ENCODE assay signal across 12 cellular contexts in the genomic region with DNA sequence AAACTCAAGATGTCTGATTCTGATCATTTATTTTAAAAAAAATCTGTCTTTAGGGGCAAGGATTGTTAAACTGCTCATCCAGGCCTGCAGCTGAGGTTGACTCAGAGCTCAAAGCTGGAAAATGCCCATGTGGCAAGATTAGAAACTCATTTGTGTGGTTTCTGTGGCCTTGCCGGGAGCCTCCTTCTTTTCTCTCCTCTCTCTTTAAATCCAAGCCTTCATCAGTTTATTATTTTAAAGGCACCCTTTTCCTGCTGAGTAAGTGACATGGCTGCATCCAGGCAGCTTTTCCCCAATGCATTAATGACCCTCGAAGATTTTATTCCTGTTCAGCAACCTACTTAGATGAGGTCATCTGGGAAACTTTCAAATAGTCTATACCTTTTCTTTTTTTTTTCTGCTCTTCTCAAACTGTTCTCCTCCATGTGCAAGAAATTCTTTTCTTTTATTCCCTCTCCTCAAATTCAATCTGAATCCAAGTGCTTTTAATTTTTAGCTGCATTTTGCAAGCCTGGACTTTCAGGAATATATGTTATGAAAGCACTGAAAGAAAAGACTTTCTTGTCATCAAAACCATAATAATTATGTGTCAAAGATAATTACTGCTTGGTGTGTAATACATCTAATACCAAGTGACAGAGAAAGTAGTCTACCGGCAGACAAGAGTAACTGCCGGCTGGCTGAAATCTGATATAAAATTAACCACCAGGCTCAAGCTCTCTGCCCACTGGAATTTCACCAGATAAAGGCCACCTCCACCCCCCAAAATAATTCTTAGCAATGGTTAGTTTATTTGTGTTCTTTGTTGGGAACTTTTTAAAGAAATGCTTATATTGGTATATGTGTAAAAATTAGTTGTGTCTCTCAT.
DNase-seq lines count a peak whose midpoint lies in the region; ATAC-seq, FAIRE-seq and TF ChIP-seq lines count a peak whose summit lies in the region.
"Had no signal": no experiment of that assay in that cellular context is flagged by ENCODE, and none has a peak within 500 bp of the region (broad histone marks: within the 10 kb centered on the region; RNA-seq: fewer than 3 reads in every experiment).

No MANE protein-coding gene starts in this region.

- DNase-seq in HCT116 (ENCODE audit: low read depth, low spot score), result no peak
- no peak for DNase-seq in RWPE2 (ENCODE audit: low spot score)
- DNase-seq in fibroblast of the aortic adventitia (ENCODE audit: low read depth), result peak; percentile 82
- no peak for DNase-seq in smooth muscle cell (lab: John Stamatoyannopoulos, UW; ENCODE audit: unreplicated experiment)
- no peak for DNase-seq in NCI-H2107 treated with DMSO at 0.1 percent for 48 hours (lab: John Stamatoyannopoulos, UW; ENCODE audit: unreplicated experiment)
- no peak for DNase-seq in HepG2 (ENCODE audit: low spot score)
- no peak for DNase-seq in NCI-H1694 (lab: John Stamatoyannopoulos, UW)
- DNase-seq: DND-41, left cardiac atrium, NCI-H1694 treated with DMSO at 0.1 percent for 48 hours, right lobe of liver had no signal

- H4K20me1 ChIP-seq in HCT116 (ENCODE audit: insufficient read depth), result no peaks in the 10 kb centered on the region
- no peaks in the 10 kb centered on the region for H4K20me1 ChIP-seq in smooth muscle cell (ENCODE audit: low read depth)
- H4K20me1 ChIP-seq in HepG2 (ENCODE audit: insufficient read depth, low read length), result no peaks in the 10 kb centered on the region

- POLR2A ChIA-PET in HCT116 (lab: Charles Lee) (no interaction called here), HepG2 (lab: Yijun Ruan, JAX) (no interaction called here)

- H2AFZ ChIP-seq in HCT116 (ENCODE audit: low read depth, low read length, poor library complexity, severe bottlenecking) (peak overlapping the region; percentile 1), smooth muscle cell (ENCODE audit: low read depth) (no peak overlapping the region), HepG2 (ENCODE audit: low read length) (no peak overlapping the region)

- H3K4me1 ChIP-seq in HCT116 (ENCODE audit: control insufficient read depth in 1 of 2, insufficient read depth in 2 of 2, low read length in 2 of 2) (peaks cover 0 to 39% of the 10 kb centered on the region in 2 experiments; a peak in 3 of 4 replicates), RWPE2 (ENCODE audit: insufficient read depth, poor library complexity, severe bottlenecking) (peaks cover 7% of the 10 kb centered on the region), smooth muscle cell (ENCODE audit: low read depth) (peaks cover 29% of the 10 kb centered on the region), HepG2 (ENCODE audit: insufficient read depth, low read length) (no peaks in the 10 kb centered on the region)
- H3K4me1 ChIP-seq: right lobe of liver had no signal

- H3K27me3 ChIP-seq in HCT116 (ENCODE audit: insufficient read depth, low read length), result no peaks in the 10 kb centered on the region
- H3K27me3 ChIP-seq in RWPE2 (ENCODE audit: insufficient read depth, poor library complexity, severe bottlenecking), result no peaks in the 10 kb centered on the region
- H3K27me3 ChIP-seq in smooth muscle cell (ENCODE audit: low read depth), result no peaks in the 10 kb centered on the region
- H3K27me3 ChIP-seq in HepG2 (ENCODE audit: control insufficient read depth in 1 of 2, insufficient read depth in 2 of 2, low read length in 2 of 2), result no peaks in the 10 kb centered on the region
- H3K27me3 ChIP-seq: right lobe of liver had no signal

- no peak overlapping the region for H3K9ac ChIP-seq in HCT116 (ENCODE audit: low read length)
- no peak overlapping the region for H3K9ac ChIP-seq in smooth muscle cell (ENCODE audit: low read depth)
- H3K9ac ChIP-seq in HepG2 (ENCODE audit: insufficient read depth, low read depth, low read length), result no peak overlapping the region

- TF ChIP-seq POLR2A in HCT116 (IDR thresholded peaks at IDR 0.05; ENCODE audit: borderline replicate concordance, extremely low read depth, insufficient read depth, insufficient read length) (no peak), HepG2 (IDR thresholded peaks at IDR 0.05; ENCODE audit: insufficient read depth in 1 of 2, low read depth in 2 of 2, low read length in 2 of 2) (no peak)

- no peak overlapping the region for H3K4me2 ChIP-seq in HCT116 (ENCODE audit: low read length)
- peak overlapping the region; percentile 79 for H3K4me2 ChIP-seq in smooth muscle cell
- H3K4me2 ChIP-seq in HepG2 (ENCODE audit: low read depth, low read length), result no peak overlapping the region

- BruUV-seq in HCT116 (replicated peaks; lab: Mats Ljungman, UMichigan), result no TSS peak
- BruUV-seq in HepG2 (replicated peaks; lab: Mats Ljungman, UMichigan), result no TSS peak

- intact Hi-C loops in HCT116 (cut with micrococcal nuclease) (no loop called here), HepG2 (cut with micrococcal nuclease; ENCODE audit: unreplicated experiment) (no loop called here)

- CTCF ChIA-PET in HCT116 (lab: Charles Lee), result no interaction called here
- CTCF ChIA-PET in HepG2 (lab: Yijun Ruan, JAX; ENCODE audit: low intra/inter-chr PET ratio, low total read pairs), result no interaction called here

- H3K79me2 ChIP-seq in HCT116 (ENCODE audit: insufficient read depth, low read length), result no peaks in the 10 kb centered on the region
- no peaks in the 10 kb centered on the region for H3K79me2 ChIP-seq in smooth muscle cell (ENCODE audit: low read depth)
- no peaks in the 10 kb centered on the region for H3K79me2 ChIP-seq in HepG2 (ENCODE audit: insufficient read depth, low read length)

- no peak overlapping the region for H3K4me3 ChIP-seq in HCT116 (replicated peaks in 1 of 2; ENCODE audit: low read depth in 1 of 2, low read length in 2 of 2)
- no peak overlapping the region for H3K4me3 ChIP-seq in RWPE2 (ENCODE audit: severe bottlenecking)
- H3K4me3 ChIP-seq in fibroblast of the aortic adventitia (ENCODE audit: low read depth, low read length), result no peak overlapping the region
- no peak overlapping the region for H3K4me3 ChIP-seq in smooth muscle cell
- no peak overlapping the region for H3K4me3 ChIP-seq in HepG2 (replicated peaks in 1 of 3; ENCODE audit: insufficient read depth in 1 of 3, low read depth in 2 of 3, low read length in 3 of 3)
- H3K4me3 ChIP-seq: right lobe of liver had no signal

- peaks cover 42% of the 10 kb centered on the region for H3F3A ChIP-seq in smooth muscle cell (ENCODE audit: low read depth)

- in situ Hi-C loops in HepG2 (cut with HindIII; ENCODE audit: extremely low pct_ligation_motif_present, low pct_unique_long_range_greater_than_20kb), result no loop called here

- TF ChIP-seq CTCF in HCT116 (IDR thresholded peaks at IDR 0.05 in 2 of 3, conservative IDR thresholded peaks at IDR 0.05 in 1 of 3; ENCODE audit: borderline replicate concordance in 1 of 3, insufficient read depth in 1 of 3, low read depth in 2 of 3, low read length in 2 of 3) (no peak), RWPE2 (IDR thresholded peaks at IDR 0.05; ENCODE audit: poor library complexity, severe bottlenecking) (no peak), fibroblast of the aortic adventitia (IDR thresholded peaks at IDR 0.05; ENCODE audit: insufficient read depth, low read length) (no peak), smooth muscle cell (IDR thresholded peaks at IDR 0.05; ENCODE audit: borderline replicate concordance, insufficient read depth, poor library complexity, severe bottlenecking) (no peak), HepG2 (CRISPR knock-in tag; IDR thresholded peaks at IDR 0.05) (no peak)

- RAD21 ChIA-PET in HCT116 (lab: Charles Lee; ENCODE audit: low non-redundant PET in 1 of 2, low total read pairs in 2 of 2, uncharacterized antibody in 2 of 2, unreplicated experiment in 2 of 2), result no interaction called here

- no peaks in the 10 kb centered on the region for H3K36me3 ChIP-seq in HCT116 (ENCODE audit: control insufficient read depth in 1 of 2, insufficient read depth in 2 of 2, low read length in 2 of 2)
- no peaks in the 10 kb centered on the region for H3K36me3 ChIP-seq in RWPE2 (ENCODE audit: low read depth)
- H3K36me3 ChIP-seq in smooth muscle cell (ENCODE audit: low read depth), result no peaks in the 10 kb centered on the region
- H3K36me3 ChIP-seq in HepG2 (replicated peaks in 1 of 2; ENCODE audit: control insufficient read depth in 1 of 2, insufficient read depth in 2 of 2, low read length in 2 of 2), result no peaks in the 10 kb centered on the region
- H3K36me3 ChIP-seq: right lobe of liver had no signal

- H3K27ac ChIP-seq in HCT116 (ENCODE audit: low read depth, low read length), result peak overlapping the region; percentile 30; the same call in 1 of the 2 replicates
- H3K27ac ChIP-seq in RWPE2 (ENCODE audit: poor library complexity, severe bottlenecking), result no peak overlapping the region
- peak overlapping the region; percentile 81 for H3K27ac ChIP-seq in smooth muscle cell (ENCODE audit: low read depth)
- H3K27ac ChIP-seq in HepG2 (ENCODE audit: extremely low read length, insufficient read depth, low read length), result no peak overlapping the region
- H3K27ac ChIP-seq: right lobe of liver had no signal

- no peak for TF ChIP-seq EP300 in HepG2 (IDR thresholded peaks at IDR 0.05; ENCODE audit: low read depth in 2 of 2, low read length in 2 of 2)
- TF ChIP-seq EP300 in HepG2 (CRISPR knock-in tag; IDR thresholded peaks at IDR 0.05; ENCODE audit: borderline replicate concordance), result no peak

- 5% methylated on average over 4 of the region's 4 CpGs for WGBS in smooth muscle cell (ENCODE audit: low lambda C conversion rate)
- WGBS in HepG2 (ENCODE audit: low lambda C conversion rate), result 5% methylated on average over 4 of the region's 4 CpGs

- ATAC-seq in HCT116, result no peak
- ATAC-seq in RWPE2 (ENCODE audit: low read depth), result peak; percentile 51; the same call in 2 of the 3 replicates
- ATAC-seq in HepG2, result no peak
- no peak for ATAC-seq in HG02642 (IDR thresholded peaks at IDR 0.05; ENCODE audit: poor library complexity, unreplicated experiment)
- ATAC-seq: right lobe of liver had no signal

- no peak for TF ChIP-seq RAD21 in HCT116 (IDR thresholded peaks at IDR 0.05; ENCODE audit: low read depth)
- no peak for TF ChIP-seq RAD21 in HepG2 (CRISPR knock-in tag; IDR thresholded peaks at IDR 0.05)

- H3K9me2 ChIP-seq in HCT116 (ENCODE audit: insufficient read depth), result no peaks in the 10 kb centered on the region

- H3K9me3 ChIP-seq in HCT116 (ENCODE audit: control insufficient read depth in 1 of 2, insufficient read depth in 1 of 2, low read depth in 1 of 2, low read length in 2 of 2) (no peaks in the 10 kb centered on the region), RWPE2 (ENCODE audit: severe bottlenecking) (no peaks in the 10 kb centered on the region), smooth muscle cell (replicated peaks; ENCODE audit: low read depth) (no peaks in the 10 kb centered on the region), HepG2 (ENCODE audit: low read length) (no peaks in the 10 kb centered on the region)
- H3K9me3 ChIP-seq: right lobe of liver had no signal

- no peak for FAIRE-seq in HepG2 (lab: Jason Lieb, UNC)

TF ChIP-seq in HCT116, 20 proteins besides CTCF, POLR2A, EP300 and RAD21 (continues in another document):
- no peak for TF ChIP-seq EGR1 (IDR thresholded peaks at IDR 0.05; ENCODE audit: low read depth)
- TF ChIP-seq SP1 (IDR thresholded peaks at IDR 0.05; ENCODE audit: low read depth), result no peak

TF ChIP-seq in HepG2, 621 proteins besides CTCF, POLR2A, EP300 and RAD21:
- TF ChIP-seq NBN (conservative IDR thresholded peaks at IDR 0.05), result no peak
- no peak for TF ChIP-seq DMAP1 (CRISPR knock-in tag; IDR thresholded peaks at IDR 0.05)

Comparison
In these comparisons a context has a peak if more than half of its experiments do, and no peak if none do; other contexts are left out.
1. H3K27ac ChIP-seq: peak in HCT116 (single experiment) and smooth muscle cell (single experiment); none in RWPE2 (single experiment) and HepG2 (single experiment).